1 cellular context compared by ENCODE assay signal in the genomic region with DNA sequence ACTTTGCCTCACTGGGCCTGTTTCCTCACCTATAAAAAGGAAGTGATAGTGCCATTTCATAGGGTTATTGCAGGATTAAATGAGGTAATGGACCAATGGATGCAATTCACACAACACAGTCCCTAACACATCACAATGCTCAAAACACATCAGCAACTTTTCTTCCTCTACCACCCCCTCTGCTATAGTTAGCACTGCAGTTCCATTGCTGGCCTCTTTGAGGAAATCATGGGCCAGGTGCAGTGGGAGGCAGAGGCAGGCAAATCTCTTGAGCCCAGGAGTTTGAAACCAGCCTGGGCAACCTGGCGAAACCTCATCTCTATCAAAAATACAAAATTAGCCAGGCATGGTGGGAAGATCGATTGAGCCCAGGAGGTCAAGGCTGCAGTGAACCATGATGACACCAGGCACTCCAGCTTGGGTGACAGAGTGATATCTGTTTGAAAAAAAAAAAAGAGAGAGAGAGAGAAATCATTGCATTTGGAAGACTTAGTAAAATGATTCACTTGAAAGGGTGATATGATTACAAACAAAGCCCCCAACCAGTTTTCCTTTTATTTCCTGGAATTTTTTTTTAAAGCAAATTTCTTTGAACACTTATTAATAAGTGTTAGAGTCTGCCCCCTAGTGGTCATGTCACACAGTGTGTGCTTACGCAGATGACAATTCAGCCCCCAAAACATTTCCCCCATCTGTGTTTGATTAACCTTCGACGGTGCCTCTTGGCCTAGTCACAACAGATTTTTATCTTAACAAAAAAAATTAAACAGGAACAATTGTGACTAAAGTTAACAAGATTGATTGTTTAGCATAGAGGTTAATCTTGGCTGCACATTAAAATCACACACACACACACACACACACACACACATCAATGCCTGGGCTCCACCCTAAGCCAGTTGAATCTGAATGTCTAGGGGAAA.
A peak's percentile ranks its signal among the peaks of the same experiment; 100 is the strongest.
TF ChIP-seq lines count a peak whose summit lies in the region.

No MANE protein-coding gene starts in this region.

TF ChIP-seq in K562, 482 proteins besides CTCF, POLR2A, EP300 and RAD21:
- TF ChIP-seq KDM4B (IDR thresholded peaks at IDR 0.05; ENCODE audit: borderline replicate concordance in 2 of 2, low read depth in 1 of 2) (no peak), SMC3 (conservative IDR thresholded peaks at IDR 0.05; ENCODE audit: insufficient read depth, low read depth, low read length) (0 out of 2 replicates have a peak, but pooled peaks have one; percentile 5), PCBP2 (IDR thresholded peaks at IDR 0.05; ENCODE audit: low read depth, low read length, poor library complexity, severe bottlenecking) (no peak), NONO (IDR thresholded peaks at IDR 0.05; ENCODE audit: low read depth in 2 of 2, low read length in 1 of 2) (no peak), FOXA1 (IDR thresholded peaks at IDR 0.05; ENCODE audit: borderline replicate concordance) (no peak), ZNF830 (CRISPR knock-in tag; IDR thresholded peaks at IDR 0.05) (no peak)
- TF ChIP-seq, protein P1, sequence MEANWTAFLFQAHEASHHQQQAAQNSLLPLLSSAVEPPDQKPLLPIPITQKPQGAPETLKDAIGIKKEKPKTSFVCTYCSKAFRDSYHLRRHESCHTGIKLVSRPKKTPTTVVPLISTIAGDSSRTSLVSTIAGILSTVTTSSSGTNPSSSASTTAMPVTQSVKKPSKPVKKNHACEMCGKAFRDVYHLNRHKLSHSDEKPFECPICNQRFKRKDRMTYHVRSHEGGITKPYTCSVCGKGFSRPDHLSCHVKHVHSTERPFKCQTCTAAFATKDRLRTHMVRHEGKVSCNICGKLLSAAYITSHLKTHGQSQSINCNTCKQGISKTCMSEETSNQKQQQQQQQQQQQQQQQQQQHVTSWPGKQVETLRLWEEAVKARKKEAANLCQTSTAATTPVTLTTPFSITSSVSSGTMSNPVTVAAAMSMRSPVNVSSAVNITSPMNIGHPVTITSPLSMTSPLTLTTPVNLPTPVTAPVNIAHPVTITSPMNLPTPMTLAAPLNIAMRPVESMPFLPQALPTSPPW (CRISPR knock-in tag; IDR thresholded peaks at IDR 0.05): no peak
- TF ChIP-seq, protein P2, sequence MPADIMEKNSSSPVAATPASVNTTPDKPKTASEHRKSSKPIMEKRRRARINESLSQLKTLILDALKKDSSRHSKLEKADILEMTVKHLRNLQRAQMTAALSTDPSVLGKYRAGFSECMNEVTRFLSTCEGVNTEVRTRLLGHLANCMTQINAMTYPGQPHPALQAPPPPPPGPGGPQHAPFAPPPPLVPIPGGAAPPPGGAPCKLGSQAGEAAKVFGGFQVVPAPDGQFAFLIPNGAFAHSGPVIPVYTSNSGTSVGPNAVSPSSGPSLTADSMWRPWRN (IDR thresholded peaks at IDR 0.05; ENCODE audit: low read depth): no peak
- TF ChIP-seq, protein P3, sequence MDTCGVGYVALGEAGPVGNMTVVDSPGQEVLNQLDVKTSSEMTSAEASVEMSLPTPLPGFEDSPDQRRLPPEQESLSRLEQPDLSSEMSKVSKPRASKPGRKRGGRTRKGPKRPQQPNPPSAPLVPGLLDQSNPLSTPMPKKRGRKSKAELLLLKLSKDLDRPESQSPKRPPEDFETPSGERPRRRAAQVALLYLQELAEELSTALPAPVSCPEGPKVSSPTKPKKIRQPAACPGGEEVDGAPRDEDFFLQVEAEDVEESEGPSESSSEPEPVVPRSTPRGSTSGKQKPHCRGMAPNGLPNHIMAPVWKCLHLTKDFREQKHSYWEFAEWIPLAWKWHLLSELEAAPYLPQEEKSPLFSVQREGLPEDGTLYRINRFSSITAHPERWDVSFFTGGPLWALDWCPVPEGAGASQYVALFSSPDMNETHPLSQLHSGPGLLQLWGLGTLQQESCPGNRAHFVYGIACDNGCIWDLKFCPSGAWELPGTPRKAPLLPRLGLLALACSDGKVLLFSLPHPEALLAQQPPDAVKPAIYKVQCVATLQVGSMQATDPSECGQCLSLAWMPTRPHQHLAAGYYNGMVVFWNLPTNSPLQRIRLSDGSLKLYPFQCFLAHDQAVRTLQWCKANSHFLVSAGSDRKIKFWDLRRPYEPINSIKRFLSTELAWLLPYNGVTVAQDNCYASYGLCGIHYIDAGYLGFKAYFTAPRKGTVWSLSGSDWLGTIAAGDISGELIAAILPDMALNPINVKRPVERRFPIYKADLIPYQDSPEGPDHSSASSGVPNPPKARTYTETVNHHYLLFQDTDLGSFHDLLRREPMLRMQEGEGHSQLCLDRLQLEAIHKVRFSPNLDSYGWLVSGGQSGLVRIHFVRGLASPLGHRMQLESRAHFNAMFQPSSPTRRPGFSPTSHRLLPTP (IDR thresholded peaks at IDR 0.05; ENCODE audit: borderline replicate concordance, extremely low read depth, insufficient read length): no peak
